In genomic region chr4:183798249-183798920, GRCh38 we compare ENCODE assay signal across 8 cellular contexts.
DNase-seq lines count a peak whose midpoint lies in the region; ATAC-seq and TF ChIP-seq lines count a peak whose summit lies in the region.

No MANE protein-coding gene starts in this region.

- no peak for TF ChIP-seq CTCF in OCI-LY7 (conservative IDR thresholded peaks at IDR 0.05; ENCODE audit: low read length)

- no peak overlapping the region for H3K4me2 ChIP-seq in OCI-LY7 (ENCODE audit: low read length)

- peak overlapping the region; percentile 69 for H3K4me3 ChIP-seq in iPS-20b (ENCODE audit: low read length)
- H3K4me3 ChIP-seq in skeletal muscle tissue (ENCODE audit: low read length in 3 of 3) = peak overlapping the region; percentile 38 to 65 (median 54)
- H3K4me3 ChIP-seq in OCI-LY7 (ENCODE audit: low read depth, low read length, poor library complexity, severe bottlenecking) = no peak overlapping the region

- H3K9me2 ChIP-seq in OCI-LY7 (ENCODE audit: insufficient read depth, low read length) = no peaks in the 10 kb centered on the region

- H3K9me3 ChIP-seq in iPS-20b (ENCODE audit: insufficient read depth, low read depth, low read length) = no peaks in the 10 kb centered on the region
- peaks cover under 1 to 6% (median 2%) of the 10 kb centered on the region in 3 donors for H3K9me3 ChIP-seq in skeletal muscle tissue (ENCODE audit: control insufficient read depth in 3 of 3, low read length in 3 of 3)
- no peaks in the 10 kb centered on the region for H3K9me3 ChIP-seq in OCI-LY7 (ENCODE audit: low read length)

- CTCF ChIA-PET in OCI-LY7 (lab: Charles Lee; ENCODE audit: unreplicated experiment) = no interaction called here

- H3K27me3 Mint-ChIP-seq in activated T-cell treated with anti-CD3 and anti-CD28 coated beads, Interleukin-2, amount 50 U/mL, for 4 hours (ENCODE audit: low read depth) = peaks cover 68% of the 10 kb centered on the region

- H3K4me1 ChIP-seq in iPS-20b (ENCODE audit: insufficient read depth, low read length) = peaks cover 16% of the 10 kb centered on the region
- peaks cover 0 to 2% (median 0%) of the 10 kb centered on the region in 3 donors for H3K4me1 ChIP-seq in skeletal muscle tissue (ENCODE audit: control insufficient read depth in 3 of 3, insufficient read depth in 3 of 3, low read length in 3 of 3)
- H3K4me1 ChIP-seq in OCI-LY7 (ENCODE audit: insufficient read depth, low read length, poor library complexity, severe bottlenecking) = no peaks in the 10 kb centered on the region

- POLR2A ChIA-PET in OCI-LY7 (lab: Charles Lee) = interaction anchor here (0.7 kb wide), 1 partner anchor 1622 kb away, joined by 3 read pairs; no protein-coding TSS in a partner anchor

- no TSS peak for BruUV-seq in OCI-LY7 (replicated peaks; lab: Mats Ljungman, UMichigan)

- peak; percentile 49 to 61 for ATAC-seq in activated T-cell treated with anti-CD3 and anti-CD28 coated beads, Interleukin-2, amount 50 U/mL, for 4 hours

- H2AFZ ChIP-seq in OCI-LY7 (ENCODE audit: low read length) = no peak overlapping the region

- no peaks in the 10 kb centered on the region for H3K79me2 ChIP-seq in OCI-LY7 (ENCODE audit: insufficient read depth, low read depth, low read length)

- peak; percentile 18 for DNase-seq in HK-2 (ENCODE audit: unreplicated experiment)
- DNase-seq in activated T-cell treated with anti-CD3 and anti-CD28 coated beads, Interleukin-2, amount 50 U/mL, for 4 hours = no peak
- DNase-seq in NCI-H1092 (lab: John Stamatoyannopoulos, UW) = no peak
- DNase-seq in OCI-LY7 (ENCODE audit: low spot score) = no peak
- DNase-seq in stimulated activated naive CD4-positive, alpha-beta T cell treated with Interleukin-2 at 50 U/mL for 16 hours (lab: John Stamatoyannopoulos, UW) = no peak
- no peak for DNase-seq in H4 (ENCODE audit: low spot score)

- no peaks in the 10 kb centered on the region for H3K36me3 ChIP-seq in iPS-20b (ENCODE audit: insufficient read depth, low read depth, low read length)
- H3K36me3 ChIP-seq in skeletal muscle tissue (ENCODE audit: control insufficient read depth in 3 of 3, insufficient read depth in 3 of 3, low read length in 3 of 3) = no peaks in the 10 kb centered on the region
- H3K36me3 ChIP-seq in OCI-LY7 (ENCODE audit: insufficient read depth, low read length) = no peaks in the 10 kb centered on the region

- peaks cover 12% of the 10 kb centered on the region for H3K4me1 Mint-ChIP-seq in activated T-cell treated with anti-CD3 and anti-CD28 coated beads, Interleukin-2, amount 50 U/mL, for 4 hours (ENCODE audit: low read depth)

- H3K36me3 Mint-ChIP-seq in activated T-cell treated with anti-CD3 and anti-CD28 coated beads, Interleukin-2, amount 50 U/mL, for 4 hours (ENCODE audit: insufficient read depth) = no peaks in the 10 kb centered on the region

- H4K20me1 ChIP-seq in OCI-LY7 (ENCODE audit: insufficient read depth, low read length) = no peaks in the 10 kb centered on the region

- H3K9ac ChIP-seq in iPS-20b (ENCODE audit: low read depth, low read length) (no peak overlapping the region), skeletal muscle tissue (ENCODE audit: low read depth in 1 of 3, low read length in 3 of 3) (no peak overlapping the region)

- peak overlapping the region; percentile 64 for H3K4me3 Mint-ChIP-seq in activated T-cell treated with anti-CD3 and anti-CD28 coated beads, Interleukin-2, amount 50 U/mL, for 4 hours

- H3K9me3 Mint-ChIP-seq in activated T-cell treated with anti-CD3 and anti-CD28 coated beads, Interleukin-2, amount 50 U/mL, for 4 hours = peaks cover 12% of the 10 kb centered on the region

- intact Hi-C loops in OCI-LY7 (cut with micrococcal nuclease; ENCODE audit: unreplicated experiment) = no loop called here

- H3K27ac ChIP-seq in iPS-20b (ENCODE audit: low read length) (no peak overlapping the region), skeletal muscle tissue (ENCODE audit: low read depth, low read length) (no peak overlapping the region), OCI-LY7 (ENCODE audit: low read depth, low read length, poor library complexity, severe bottlenecking) (no peak overlapping the region)

- H3K27me3 ChIP-seq in iPS-20b (ENCODE audit: insufficient read depth, low read length) (peaks cover 71% of the 10 kb centered on the region), skeletal muscle tissue (ENCODE audit: control insufficient read depth in 3 of 3, insufficient read depth in 3 of 3, low read length in 3 of 3) (peaks cover 12 to 24% (median 23%) of the 10 kb centered on the region in 3 donors)
